Comparison of ENCODE assay signal across 8 cellular contexts in genomic region chr2:168705534-168706470, GRCh38.
DNase-seq lines count a peak whose midpoint lies in the region; ATAC-seq and TF ChIP-seq lines count a peak whose summit lies in the region.

No MANE protein-coding gene starts in this region.

- no peaks in the 10 kb centered on the region for H3K27me3 ChIP-seq in Loucy (ENCODE audit: insufficient read depth, low read length, poor library complexity, severe bottlenecking)

- H3K4me3 Mint-ChIP-seq in nephron progenitor cell: no peak overlapping the region

- ATAC-seq in GM21526 (IDR thresholded peaks at IDR 0.05; ENCODE audit: low FRiP score, unreplicated experiment): no peak
- ATAC-seq in HG03039 (IDR thresholded peaks at IDR 0.05; ENCODE audit: unreplicated experiment): no peak
- ATAC-seq in sciatic nerve: no peak
- no peak for ATAC-seq in GM21576 (IDR thresholded peaks at IDR 0.05; ENCODE audit: unreplicated experiment)

- H3K36me3 Mint-ChIP-seq in nephron progenitor cell (ENCODE audit: low read depth): peaks cover 14% of the 10 kb centered on the region

- no peaks in the 10 kb centered on the region for H3F3A ChIP-seq in Loucy (ENCODE audit: low read depth)

- H3K27ac Mint-ChIP-seq in nephron progenitor cell: no peak overlapping the region

- H3K4me1 ChIP-seq in Loucy (ENCODE audit: insufficient read depth, low read length, poor library complexity, severe bottlenecking): no peaks in the 10 kb centered on the region

- no peak overlapping the region for H2AFZ ChIP-seq in Loucy (ENCODE audit: low read length)

- H3K9me3 Mint-ChIP-seq in nephron progenitor cell: no peaks in the 10 kb centered on the region

- no peak overlapping the region for H3K4me2 ChIP-seq in Loucy (ENCODE audit: low read depth, low read length, poor library complexity, severe bottlenecking)

- H3K4me3 ChIP-seq in GM12865 (ENCODE audit: low read depth, low read length): no peak overlapping the region
- H3K4me3 ChIP-seq in Loucy (ENCODE audit: low read length, poor library complexity, severe bottlenecking): no peak overlapping the region
- H3K4me3 ChIP-seq in choroid plexus epithelial cell (ENCODE audit: low read depth, low read length): no peak overlapping the region

- H4K20me1 ChIP-seq in Loucy (ENCODE audit: insufficient read depth, low read length, poor library complexity, severe bottlenecking): no peaks in the 10 kb centered on the region

- H3K79me2 ChIP-seq in Loucy (ENCODE audit: insufficient read depth, low read length): no peaks in the 10 kb centered on the region

- no peaks in the 10 kb centered on the region for H3K9me2 ChIP-seq in Loucy (replicated peaks; ENCODE audit: low read depth, low read length)

- intact Hi-C loops in sciatic nerve (cut with DNase I): no loop called here

- TF ChIP-seq CTCF in GM12865 (IDR thresholded peaks at IDR 0.05; ENCODE audit: insufficient read depth, low read depth, low read length, missing control alignments) (peak; percentile 13), Loucy (conservative IDR thresholded peaks at IDR 0.05; ENCODE audit: low read length) (peak; percentile 65), choroid plexus epithelial cell (conservative IDR thresholded peaks at IDR 0.05; ENCODE audit: low read depth, low read length) (peak; percentile 51), nephron progenitor cell (IDR thresholded peaks at IDR 0.05) (peak; percentile 19)

- H3K4me1 Mint-ChIP-seq in nephron progenitor cell: peaks cover 12% of the 10 kb centered on the region

- no peaks in the 10 kb centered on the region for H3K9me3 ChIP-seq in Loucy (ENCODE audit: insufficient read depth, low read depth, low read length)

- no peaks in the 10 kb centered on the region for H3K36me3 ChIP-seq in Loucy (ENCODE audit: insufficient read depth, low read length)

- H3K27me3 Mint-ChIP-seq in nephron progenitor cell (ENCODE audit: low read depth, poor library complexity): no peaks in the 10 kb centered on the region

- DNase-seq in GM12865 (ENCODE audit: low read depth): peak; percentile 40
- peak; percentile 70 for DNase-seq in choroid plexus epithelial cell (ENCODE audit: low read depth)
- no peak for DNase-seq in nephron progenitor cell
- DNase-seq in sciatic nerve (ENCODE audit: low spot score): no peak

- no peak overlapping the region for H3K9ac ChIP-seq in Loucy (ENCODE audit: low read depth, low read length, poor library complexity, severe bottlenecking)

Comparison
In these comparisons a context has a peak if more than half of its experiments do, and no peak if none do; other contexts are left out.
1. DNase-seq: peak in GM12865 (single experiment) and choroid plexus epithelial cell (single experiment); none in nephron progenitor cell (single experiment) and sciatic nerve (single experiment).
2. CTCF ChIP-seq: peak in every context shown above with its lines; median percentile 65 in Loucy; 51 in choroid plexus epithelial cell; 19 in nephron progenitor cell; 13 in GM12865.